Comparison of ENCODE assay signal across 1 cellular context in the genomic region with DNA sequence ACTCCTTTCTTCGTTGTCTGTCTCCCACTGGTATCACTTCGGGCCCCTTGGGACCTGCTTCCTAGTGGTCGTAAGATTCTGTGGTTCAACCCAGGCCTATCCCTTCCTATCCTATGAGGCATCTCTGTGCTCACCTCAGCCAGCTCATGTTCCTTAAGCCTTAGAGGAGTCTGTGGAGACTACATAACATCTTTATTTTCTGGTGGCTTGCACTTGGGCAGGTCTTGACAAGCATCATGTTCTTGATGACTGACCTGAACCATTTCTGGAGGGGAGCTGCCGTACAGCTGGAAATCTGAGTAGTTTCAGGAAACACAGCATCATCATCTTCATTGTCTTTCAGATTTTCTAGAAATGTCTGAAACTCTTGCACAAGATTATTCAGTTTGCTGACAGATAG.
TF ChIP-seq lines count a peak whose summit lies in the region.

No MANE protein-coding gene starts in this region.

TF ChIP-seq in GM12878, 131 proteins besides CTCF, POLR2A, EP300 and RAD21 (continued from another document):
- TF ChIP-seq, protein P1, sequence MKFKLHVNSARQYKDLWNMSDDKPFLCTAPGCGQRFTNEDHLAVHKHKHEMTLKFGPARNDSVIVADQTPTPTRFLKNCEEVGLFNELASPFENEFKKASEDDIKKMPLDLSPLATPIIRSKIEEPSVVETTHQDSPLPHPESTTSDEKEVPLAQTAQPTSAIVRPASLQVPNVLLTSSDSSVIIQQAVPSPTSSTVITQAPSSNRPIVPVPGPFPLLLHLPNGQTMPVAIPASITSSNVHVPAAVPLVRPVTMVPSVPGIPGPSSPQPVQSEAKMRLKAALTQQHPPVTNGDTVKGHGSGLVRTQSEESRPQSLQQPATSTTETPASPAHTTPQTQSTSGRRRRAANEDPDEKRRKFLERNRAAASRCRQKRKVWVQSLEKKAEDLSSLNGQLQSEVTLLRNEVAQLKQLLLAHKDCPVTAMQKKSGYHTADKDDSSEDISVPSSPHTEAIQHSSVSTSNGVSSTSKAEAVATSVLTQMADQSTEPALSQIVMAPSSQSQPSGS (IDR thresholded peaks at IDR 0.05; ENCODE audit: low read length): no peak
- no peak for TF ChIP-seq NFYA (IDR thresholded peaks at IDR 0.05; ENCODE audit: borderline replicate concordance, low read depth, low read length)
- TF ChIP-seq, protein P2, sequence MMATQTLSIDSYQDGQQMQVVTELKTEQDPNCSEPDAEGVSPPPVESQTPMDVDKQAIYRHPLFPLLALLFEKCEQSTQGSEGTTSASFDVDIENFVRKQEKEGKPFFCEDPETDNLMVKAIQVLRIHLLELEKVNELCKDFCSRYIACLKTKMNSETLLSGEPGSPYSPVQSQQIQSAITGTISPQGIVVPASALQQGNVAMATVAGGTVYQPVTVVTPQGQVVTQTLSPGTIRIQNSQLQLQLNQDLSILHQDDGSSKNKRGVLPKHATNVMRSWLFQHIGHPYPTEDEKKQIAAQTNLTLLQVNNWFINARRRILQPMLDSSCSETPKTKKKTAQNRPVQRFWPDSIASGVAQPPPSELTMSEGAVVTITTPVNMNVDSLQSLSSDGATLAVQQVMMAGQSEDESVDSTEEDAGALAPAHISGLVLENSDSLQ (IDR thresholded peaks at IDR 0.05): no peak
- TF ChIP-seq, protein P3, sequence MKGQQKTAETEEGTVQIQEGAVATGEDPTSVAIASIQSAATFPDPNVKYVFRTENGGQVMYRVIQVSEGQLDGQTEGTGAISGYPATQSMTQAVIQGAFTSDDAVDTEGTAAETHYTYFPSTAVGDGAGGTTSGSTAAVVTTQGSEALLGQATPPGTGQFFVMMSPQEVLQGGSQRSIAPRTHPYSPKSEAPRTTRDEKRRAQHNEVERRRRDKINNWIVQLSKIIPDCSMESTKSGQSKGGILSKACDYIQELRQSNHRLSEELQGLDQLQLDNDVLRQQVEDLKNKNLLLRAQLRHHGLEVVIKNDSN (IDR thresholded peaks at IDR 0.05; ENCODE audit: borderline replicate concordance, extremely low read length, insufficient read depth, low read depth, low read length): no peak
- TF ChIP-seq, protein P4, sequence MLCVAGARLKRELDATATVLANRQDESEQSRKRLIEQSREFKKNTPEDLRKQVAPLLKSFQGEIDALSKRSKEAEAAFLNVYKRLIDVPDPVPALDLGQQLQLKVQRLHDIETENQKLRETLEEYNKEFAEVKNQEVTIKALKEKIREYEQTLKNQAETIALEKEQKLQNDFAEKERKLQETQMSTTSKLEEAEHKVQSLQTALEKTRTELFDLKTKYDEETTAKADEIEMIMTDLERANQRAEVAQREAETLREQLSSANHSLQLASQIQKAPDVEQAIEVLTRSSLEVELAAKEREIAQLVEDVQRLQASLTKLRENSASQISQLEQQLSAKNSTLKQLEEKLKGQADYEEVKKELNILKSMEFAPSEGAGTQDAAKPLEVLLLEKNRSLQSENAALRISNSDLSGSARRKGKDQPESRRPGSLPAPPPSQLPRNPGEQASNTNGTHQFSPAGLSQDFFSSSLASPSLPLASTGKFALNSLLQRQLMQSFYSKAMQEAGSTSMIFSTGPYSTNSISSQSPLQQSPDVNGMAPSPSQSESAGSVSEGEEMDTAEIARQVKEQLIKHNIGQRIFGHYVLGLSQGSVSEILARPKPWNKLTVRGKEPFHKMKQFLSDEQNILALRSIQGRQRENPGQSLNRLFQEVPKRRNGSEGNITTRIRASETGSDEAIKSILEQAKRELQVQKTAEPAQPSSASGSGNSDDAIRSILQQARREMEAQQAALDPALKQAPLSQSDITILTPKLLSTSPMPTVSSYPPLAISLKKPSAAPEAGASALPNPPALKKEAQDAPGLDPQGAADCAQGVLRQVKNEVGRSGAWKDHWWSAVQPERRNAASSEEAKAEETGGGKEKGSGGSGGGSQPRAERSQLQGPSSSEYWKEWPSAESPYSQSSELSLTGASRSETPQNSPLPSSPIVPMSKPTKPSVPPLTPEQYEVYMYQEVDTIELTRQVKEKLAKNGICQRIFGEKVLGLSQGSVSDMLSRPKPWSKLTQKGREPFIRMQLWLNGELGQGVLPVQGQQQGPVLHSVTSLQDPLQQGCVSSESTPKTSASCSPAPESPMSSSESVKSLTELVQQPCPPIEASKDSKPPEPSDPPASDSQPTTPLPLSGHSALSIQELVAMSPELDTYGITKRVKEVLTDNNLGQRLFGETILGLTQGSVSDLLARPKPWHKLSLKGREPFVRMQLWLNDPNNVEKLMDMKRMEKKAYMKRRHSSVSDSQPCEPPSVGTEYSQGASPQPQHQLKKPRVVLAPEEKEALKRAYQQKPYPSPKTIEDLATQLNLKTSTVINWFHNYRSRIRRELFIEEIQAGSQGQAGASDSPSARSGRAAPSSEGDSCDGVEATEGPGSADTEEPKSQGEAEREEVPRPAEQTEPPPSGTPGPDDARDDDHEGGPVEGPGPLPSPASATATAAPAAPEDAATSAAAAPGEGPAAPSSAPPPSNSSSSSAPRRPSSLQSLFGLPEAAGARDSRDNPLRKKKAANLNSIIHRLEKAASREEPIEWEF (IDR thresholded peaks at IDR 0.05; ENCODE audit: insufficient replicate concordance, low read depth, low read length): no peak
- no peak for TF ChIP-seq CHD2 (IDR thresholded peaks at IDR 0.05; ENCODE audit: borderline replicate concordance, low read depth, low read length)
- TF ChIP-seq, protein P5, sequence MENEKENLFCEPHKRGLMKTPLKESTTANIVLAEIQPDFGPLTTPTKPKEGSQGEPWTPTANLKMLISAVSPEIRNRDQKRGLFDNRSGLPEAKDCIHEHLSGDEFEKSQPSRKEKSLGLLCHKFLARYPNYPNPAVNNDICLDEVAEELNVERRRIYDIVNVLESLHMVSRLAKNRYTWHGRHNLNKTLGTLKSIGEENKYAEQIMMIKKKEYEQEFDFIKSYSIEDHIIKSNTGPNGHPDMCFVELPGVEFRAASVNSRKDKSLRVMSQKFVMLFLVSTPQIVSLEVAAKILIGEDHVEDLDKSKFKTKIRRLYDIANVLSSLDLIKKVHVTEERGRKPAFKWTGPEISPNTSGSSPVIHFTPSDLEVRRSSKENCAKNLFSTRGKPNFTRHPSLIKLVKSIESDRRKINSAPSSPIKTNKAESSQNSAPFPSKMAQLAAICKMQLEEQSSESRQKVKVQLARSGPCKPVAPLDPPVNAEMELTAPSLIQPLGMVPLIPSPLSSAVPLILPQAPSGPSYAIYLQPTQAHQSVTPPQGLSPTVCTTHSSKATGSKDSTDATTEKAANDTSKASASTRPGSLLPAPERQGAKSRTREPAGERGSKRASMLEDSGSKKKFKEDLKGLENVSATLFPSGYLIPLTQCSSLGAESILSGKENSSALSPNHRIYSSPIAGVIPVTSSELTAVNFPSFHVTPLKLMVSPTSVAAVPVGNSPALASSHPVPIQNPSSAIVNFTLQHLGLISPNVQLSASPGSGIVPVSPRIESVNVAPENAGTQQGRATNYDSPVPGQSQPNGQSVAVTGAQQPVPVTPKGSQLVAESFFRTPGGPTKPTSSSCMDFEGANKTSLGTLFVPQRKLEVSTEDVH (IDR thresholded peaks at IDR 0.05; ENCODE audit: low read depth, partially characterized antibody): no peak
- TF ChIP-seq, protein P6, sequence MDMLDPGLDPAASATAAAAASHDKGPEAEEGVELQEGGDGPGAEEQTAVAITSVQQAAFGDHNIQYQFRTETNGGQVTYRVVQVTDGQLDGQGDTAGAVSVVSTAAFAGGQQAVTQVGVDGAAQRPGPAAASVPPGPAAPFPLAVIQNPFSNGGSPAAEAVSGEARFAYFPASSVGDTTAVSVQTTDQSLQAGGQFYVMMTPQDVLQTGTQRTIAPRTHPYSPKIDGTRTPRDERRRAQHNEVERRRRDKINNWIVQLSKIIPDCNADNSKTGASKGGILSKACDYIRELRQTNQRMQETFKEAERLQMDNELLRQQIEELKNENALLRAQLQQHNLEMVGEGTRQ (IDR thresholded peaks at IDR 0.05; ENCODE audit: borderline replicate concordance, low read depth, low read length): no peak
- TF ChIP-seq RB1 (IDR thresholded peaks at IDR 0.05; ENCODE audit: borderline replicate concordance): no peak
- TF ChIP-seq, protein P7, sequence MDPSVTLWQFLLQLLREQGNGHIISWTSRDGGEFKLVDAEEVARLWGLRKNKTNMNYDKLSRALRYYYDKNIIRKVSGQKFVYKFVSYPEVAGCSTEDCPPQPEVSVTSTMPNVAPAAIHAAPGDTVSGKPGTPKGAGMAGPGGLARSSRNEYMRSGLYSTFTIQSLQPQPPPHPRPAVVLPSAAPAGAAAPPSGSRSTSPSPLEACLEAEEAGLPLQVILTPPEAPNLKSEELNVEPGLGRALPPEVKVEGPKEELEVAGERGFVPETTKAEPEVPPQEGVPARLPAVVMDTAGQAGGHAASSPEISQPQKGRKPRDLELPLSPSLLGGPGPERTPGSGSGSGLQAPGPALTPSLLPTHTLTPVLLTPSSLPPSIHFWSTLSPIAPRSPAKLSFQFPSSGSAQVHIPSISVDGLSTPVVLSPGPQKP (IDR thresholded peaks at IDR 0.05; ENCODE audit: low read depth, low read length): no peak
- no peak for TF ChIP-seq ZNF274 (IDR thresholded peaks at IDR 0.05; ENCODE audit: insufficient read depth, insufficient read length)
- no peak for TF ChIP-seq SREBF1 (IDR thresholded peaks at IDR 0.05; ENCODE audit: low read length)
- TF ChIP-seq, protein P8, sequence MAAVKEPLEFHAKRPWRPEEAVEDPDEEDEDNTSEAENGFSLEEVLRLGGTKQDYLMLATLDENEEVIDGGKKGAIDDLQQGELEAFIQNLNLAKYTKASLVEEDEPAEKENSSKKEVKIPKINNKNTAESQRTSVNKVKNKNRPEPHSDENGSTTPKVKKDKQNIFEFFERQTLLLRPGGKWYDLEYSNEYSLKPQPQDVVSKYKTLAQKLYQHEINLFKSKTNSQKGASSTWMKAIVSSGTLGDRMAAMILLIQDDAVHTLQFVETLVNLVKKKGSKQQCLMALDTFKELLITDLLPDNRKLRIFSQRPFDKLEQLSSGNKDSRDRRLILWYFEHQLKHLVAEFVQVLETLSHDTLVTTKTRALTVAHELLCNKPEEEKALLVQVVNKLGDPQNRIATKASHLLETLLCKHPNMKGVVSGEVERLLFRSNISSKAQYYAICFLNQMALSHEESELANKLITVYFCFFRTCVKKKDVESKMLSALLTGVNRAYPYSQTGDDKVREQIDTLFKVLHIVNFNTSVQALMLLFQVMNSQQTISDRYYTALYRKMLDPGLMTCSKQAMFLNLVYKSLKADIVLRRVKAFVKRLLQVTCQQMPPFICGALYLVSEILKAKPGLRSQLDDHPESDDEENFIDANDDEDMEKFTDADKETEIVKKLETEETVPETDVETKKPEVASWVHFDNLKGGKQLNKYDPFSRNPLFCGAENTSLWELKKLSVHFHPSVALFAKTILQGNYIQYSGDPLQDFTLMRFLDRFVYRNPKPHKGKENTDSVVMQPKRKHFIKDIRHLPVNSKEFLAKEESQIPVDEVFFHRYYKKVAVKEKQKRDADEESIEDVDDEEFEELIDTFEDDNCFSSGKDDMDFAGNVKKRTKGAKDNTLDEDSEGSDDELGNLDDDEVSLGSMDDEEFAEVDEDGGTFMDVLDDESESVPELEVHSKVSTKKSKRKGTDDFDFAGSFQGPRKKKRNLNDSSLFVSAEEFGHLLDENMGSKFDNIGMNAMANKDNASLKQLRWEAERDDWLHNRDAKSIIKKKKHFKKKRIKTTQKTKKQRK (IDR thresholded peaks at IDR 0.05; ENCODE audit: low read depth, low read length): no peak
- no peak for TF ChIP-seq YBX1 (IDR thresholded peaks at IDR 0.05)
- TF ChIP-seq FOS (IDR thresholded peaks at IDR 0.05; ENCODE audit: borderline replicate concordance, extremely low read depth, insufficient read length): no peak
- TF ChIP-seq POLR2AphosphoS5 (IDR thresholded peaks at IDR 0.05; ENCODE audit: low read length): no peak
- TF ChIP-seq NRF1 (conservative IDR thresholded peaks at IDR 0.05; ENCODE audit: low read depth, low read length): no peak
- TF ChIP-seq, protein P9, sequence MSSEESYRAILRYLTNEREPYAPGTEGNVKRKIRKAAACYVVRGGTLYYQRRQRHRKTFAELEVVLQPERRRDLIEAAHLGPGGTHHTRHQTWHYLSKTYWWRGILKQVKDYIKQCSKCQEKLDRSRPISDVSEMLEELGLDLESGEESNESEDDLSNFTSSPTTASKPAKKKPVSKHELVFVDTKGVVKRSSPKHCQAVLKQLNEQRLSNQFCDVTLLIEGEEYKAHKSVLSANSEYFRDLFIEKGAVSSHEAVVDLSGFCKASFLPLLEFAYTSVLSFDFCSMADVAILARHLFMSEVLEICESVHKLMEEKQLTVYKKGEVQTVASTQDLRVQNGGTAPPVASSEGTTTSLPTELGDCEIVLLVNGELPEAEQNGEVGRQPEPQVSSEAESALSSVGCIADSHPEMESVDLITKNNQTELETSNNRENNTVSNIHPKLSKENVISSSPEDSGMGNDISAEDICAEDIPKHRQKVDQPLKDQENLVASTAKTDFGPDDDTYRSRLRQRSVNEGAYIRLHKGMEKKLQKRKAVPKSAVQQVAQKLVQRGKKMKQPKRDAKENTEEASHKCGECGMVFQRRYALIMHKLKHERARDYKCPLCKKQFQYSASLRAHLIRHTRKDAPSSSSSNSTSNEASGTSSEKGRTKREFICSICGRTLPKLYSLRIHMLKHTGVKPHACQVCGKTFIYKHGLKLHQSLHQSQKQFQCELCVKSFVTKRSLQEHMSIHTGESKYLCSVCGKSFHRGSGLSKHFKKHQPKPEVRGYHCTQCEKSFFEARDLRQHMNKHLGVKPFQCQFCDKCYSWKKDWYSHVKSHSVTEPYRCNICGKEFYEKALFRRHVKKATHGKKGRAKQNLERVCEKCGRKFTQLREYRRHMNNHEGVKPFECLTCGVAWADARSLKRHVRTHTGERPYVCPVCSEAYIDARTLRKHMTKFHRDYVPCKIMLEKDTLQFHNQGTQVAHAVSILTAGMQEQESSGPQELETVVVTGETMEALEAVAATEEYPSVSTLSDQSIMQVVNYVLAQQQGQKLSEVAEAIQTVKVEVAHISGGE (CRISPR knock-in tag; IDR thresholded peaks at IDR 0.05): no peak
